Comparison of ENCODE assay signal across 8 cellular contexts in genomic region chr18:76875390-76876330, GRCh38. TPM values are rescaled to one million over a fixed set of nuclear protein-coding genes. Genes with fewer than 3 reads are reported as not detected.
DNase-seq lines count a peak whose midpoint lies in the region; ATAC-seq and TF ChIP-seq lines count a peak whose summit lies in the region.

No MANE protein-coding gene starts in this region.

- H3K4me3 ChIP-seq in A673 (ENCODE audit: low read depth, low read length, poor library complexity, severe bottlenecking) = no peak overlapping the region
- no peak overlapping the region for H3K4me3 ChIP-seq in OCI-LY3 (ENCODE audit: low read length)
- H3K4me3 ChIP-seq in body of pancreas = no peak overlapping the region

- peak; percentile 70 for TF ChIP-seq CTCF in A673 (conservative IDR thresholded peaks at IDR 0.05; ENCODE audit: low read depth, low read length)
- TF ChIP-seq CTCF in GM10248 (IDR thresholded peaks at IDR 0.05; ENCODE audit: control extremely low read depth, extremely low read depth, low read depth, missing control alignments) = peak; percentile 71
- TF ChIP-seq CTCF in OCI-LY3 (IDR thresholded peaks at IDR 0.05; ENCODE audit: low read depth, low read length) = peak; percentile 97
- TF ChIP-seq CTCF in body of pancreas (IDR thresholded peaks at IDR 0.05) = peak; percentile 58 to 79 (median 66)

- no peaks in the 10 kb centered on the region for H3K9me3 Mint-ChIP-seq in stimulated activated naive CD8-positive, alpha-beta T cell treated with anti-CD3 and anti-CD28 coated beads, Interleukin-15, amount 100 ng/mL, for 72 hours

- no TSS peak for BruUV-seq in A673 (replicated peaks; lab: Mats Ljungman, UMichigan)

- H4K20me1 ChIP-seq in OCI-LY3 (ENCODE audit: insufficient read depth, low read length) = no peaks in the 10 kb centered on the region

- H3K4me3 Mint-ChIP-seq in stimulated activated naive CD8-positive, alpha-beta T cell treated with anti-CD3 and anti-CD28 coated beads, Interleukin-15, amount 100 ng/mL, for 72 hours = peak overlapping the region in 1 of 2 donors; percentile 29

- ATAC-seq in HG03442 (IDR thresholded peaks at IDR 0.05; ENCODE audit: unreplicated experiment) = peak; percentile 61
- ATAC-seq in body of pancreas = peak; percentile 68
- ATAC-seq in stimulated activated naive CD8-positive, alpha-beta T cell treated with anti-CD3 and anti-CD28 coated beads, Interleukin-15, amount 100 ng/mL, for 72 hours = peak; percentile 65
- ATAC-seq in GM18520 (IDR thresholded peaks at IDR 0.05; ENCODE audit: unreplicated experiment) = no peak

- H3K27ac Mint-ChIP-seq in stimulated activated naive CD8-positive, alpha-beta T cell treated with anti-CD3 and anti-CD28 coated beads, Interleukin-15, amount 100 ng/mL, for 72 hours = no peak overlapping the region

- WGBS in body of pancreas, 2 donors = 44 to 50% methylated on average over 14 of the region's 14 CpGs

- H3K27me3 Mint-ChIP-seq in stimulated activated naive CD8-positive, alpha-beta T cell treated with anti-CD3 and anti-CD28 coated beads, Interleukin-15, amount 100 ng/mL, for 72 hours = no peaks in the 10 kb centered on the region

- H3K27ac ChIP-seq in A673 (ENCODE audit: low read depth, low read length, poor library complexity, severe bottlenecking) = no peak overlapping the region
- H3K27ac ChIP-seq in OCI-LY3 (ENCODE audit: low read length) = no peak overlapping the region
- H3K27ac ChIP-seq in body of pancreas = no peak overlapping the region

- CTCF ChIA-PET in A673 (lab: Charles Lee) (no interaction called here), GM10248 (lab: Yijun Ruan, JAX) (interaction anchor here (0.7 to 2.3 kb wide), 7 partner anchors 14 to 111 kb away, joined by 3 to 18 read pairs (median 3); no protein-coding TSS in a partner anchor)

- H3K4me2 ChIP-seq in OCI-LY3 (ENCODE audit: low read length) = no peak overlapping the region

- H3K4me1 Mint-ChIP-seq in stimulated activated naive CD8-positive, alpha-beta T cell treated with anti-CD3 and anti-CD28 coated beads, Interleukin-15, amount 100 ng/mL, for 72 hours = peaks cover 21% of the 10 kb centered on the region

- H3K79me2 ChIP-seq in OCI-LY3 (ENCODE audit: low read length) = no peaks in the 10 kb centered on the region

- H3K9ac ChIP-seq in OCI-LY3 (ENCODE audit: low read length) = no peak overlapping the region

- H3K9me3 ChIP-seq in A673 (ENCODE audit: low read depth, low read length, poor library complexity, severe bottlenecking) (no peaks in the 10 kb centered on the region), OCI-LY3 (ENCODE audit: insufficient read depth, low read length) (no peaks in the 10 kb centered on the region), body of pancreas (no peaks in the 10 kb centered on the region)

- POLR2A ChIA-PET in A673 (lab: Charles Lee; ENCODE audit: low non-redundant PET) (no interaction called here), GM10248 (lab: Yijun Ruan, JAX) (no interaction called here)

- H3K36me3 ChIP-seq in A673 (ENCODE audit: insufficient read depth, low read length, poor library complexity, severe bottlenecking) (peaks cover 7% of the 10 kb centered on the region), OCI-LY3 (replicated peaks; ENCODE audit: low read depth, low read length) (peaks cover 26% of the 10 kb centered on the region), body of pancreas (replicated peaks in 1 of 2; ENCODE audit: insufficient read depth in 1 of 2, low read depth in 2 of 2) (peaks cover 0 to 2% of the 10 kb centered on the region in 2 donors)

- DNase-seq in A673 (ENCODE audit: low spot score) (peak; percentile 45), GM10248 (ENCODE audit: extremely low spot score) (peak; percentile 50), body of pancreas (peak; percentile 60 to 76 (median 68)), kidney tubule cell (ENCODE audit: low spot score) (peak; percentile 51)
- peak; percentile 33 to 41 for DNase-seq in stimulated activated naive CD8-positive, alpha-beta T cell treated with anti-CD3 and anti-CD28 coated beads, Interleukin-15, amount 100 ng/mL, for 72 hours

- intact Hi-C loops in A673 (cut with micrococcal nuclease; ENCODE audit: unreplicated experiment) (loop anchor here (5.0 kb wide), 1 partner anchor 182 kb away; no protein-coding TSS in a partner anchor), body of pancreas (cut with DNase I) (no loop called here)

- TF ChIP-seq POLR2A in body of pancreas (IDR thresholded peaks at IDR 0.05) = peak in 1 of 3 donors; percentile 27

- no peak overlapping the region for H2AFZ ChIP-seq in OCI-LY3 (ENCODE audit: low read depth, low read length)

- H3K27me3 ChIP-seq in A673 (replicated peaks; ENCODE audit: insufficient read depth, low read depth, low read length, poor library complexity) (no peaks in the 10 kb centered on the region), OCI-LY3 (ENCODE audit: low read depth, low read length) (no peaks in the 10 kb centered on the region), body of pancreas (no peaks in the 10 kb centered on the region)

- H3K4me1 ChIP-seq in A673 (ENCODE audit: insufficient read depth, low read length, poor library complexity, severe bottlenecking) (no peaks in the 10 kb centered on the region), OCI-LY3 (ENCODE audit: low read length) (no peaks in the 10 kb centered on the region), body of pancreas (no peaks in the 10 kb centered on the region)

RNA-seq across cellular contexts. Expression of gene ZNF236, which starts 53.3 kb away (rescaled TPM):
- total RNA-seq in A673 (2021) (23.4 and 24.8 TPM in 2 replicates), body of pancreas (10 to 100 TPM in 1 of 2 donors, 1 to 10 TPM in 1; 9.6 to 22.7 TPM)
